In genomic region chr9:127166651-127167524, GRCh38 we compare ENCODE assay signal across 1 cellular context.
TF ChIP-seq lines count a peak whose summit lies in the region.

No MANE protein-coding gene starts in this region.

TF ChIP-seq in K562, 482 proteins besides CTCF, POLR2A, EP300 and RAD21 (continued from another document):
- TF ChIP-seq PREB (CRISPR knock-in tag; IDR thresholded peaks at IDR 0.05) (no peak), ZNF655 (CRISPR knock-in tag; IDR thresholded peaks at IDR 0.05) (no peak)
